ENCODE assay signal across 12 cellular contexts in the genomic region with DNA sequence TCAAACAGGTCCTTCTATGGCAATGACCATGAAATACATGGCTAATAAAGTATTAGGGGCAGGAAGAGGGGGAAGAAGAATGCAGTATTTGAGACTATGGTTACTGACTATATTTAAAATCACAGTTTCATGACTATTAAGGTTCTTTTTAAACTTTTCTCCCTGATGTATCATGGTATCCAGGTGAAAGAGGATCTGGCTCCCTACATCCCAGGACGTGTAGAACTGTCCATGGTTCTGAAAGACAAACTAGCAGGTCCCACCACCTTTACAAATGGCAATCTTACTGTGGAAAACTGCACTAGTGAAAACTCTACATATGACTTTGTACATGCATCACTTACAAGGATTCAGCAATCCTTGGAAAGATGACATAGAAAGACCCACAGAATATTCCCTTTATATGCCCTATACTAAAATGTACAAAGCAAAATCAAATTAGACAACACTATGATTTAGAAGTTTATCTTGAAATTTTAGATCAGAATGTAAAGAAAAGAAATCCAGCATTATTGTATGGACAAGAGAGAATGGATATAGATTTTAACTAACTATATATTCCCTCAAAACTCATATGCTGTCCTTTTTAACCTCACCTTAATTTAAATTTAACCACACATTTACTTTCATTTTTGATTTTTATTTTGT. TPM values are rescaled to one million over a fixed set of nuclear protein-coding genes. Genes with fewer than 3 reads are reported as not detected.
DNase-seq lines count a peak whose midpoint lies in the region.
"Had no signal": no experiment of that assay in that cellular context is flagged by ENCODE, and none has a peak within 500 bp of the region (broad histone marks: within the 10 kb centered on the region; RNA-seq: fewer than 3 reads in every experiment).

No MANE protein-coding gene starts in this region.

- in situ Hi-C loops in T47D (cut with HindIII; ENCODE audit: low pct_unique_long_range_greater_than_20kb, low sequenced_read_pairs) = no loop called here

- peak; percentile 35 for DNase-seq in Daoy (ENCODE audit: low read depth)
- peak; percentile 53 for DNase-seq in M059J (ENCODE audit: low read depth)
- peak; percentile 51 to 85 for DNase-seq in T47D (ENCODE audit: low read depth in 1 of 2, low spot score in 1 of 2)
- DNase-seq in left kidney (ENCODE audit: low read depth, low spot score) = peak; percentile 83
- no peak for DNase-seq in COR-L47 (lab: John Stamatoyannopoulos, UW)
- no peak for DNase-seq in HK-2 (ENCODE audit: unreplicated experiment)
- no peak for DNase-seq in GDM1 (lab: John Stamatoyannopoulos, UW)
- no peak for DNase-seq in NCI-H1417 treated with DMSO at 0.1 percent for 48 hours (lab: John Stamatoyannopoulos, UW)
- DNase-seq: activated naive CD4-positive, alpha-beta T cell treated with anti-CD3 and anti-CD28 coated beads, Interleukin-2, amount 50 U/mL, for 16 hours; colonic mucosa; naive B cell; right lobe of liver had no signal

RNA-seq across cellular contexts. Expression of gene RPP21, which starts 33.5 kb away (rescaled TPM):
- total RNA-seq in Daoy (2014; rRNA removed; shearing (Covaris generic)) = 160 and 170 TPM in 2 replicates
- total RNA-seq in M059J (2014; rRNA removed; shearing (Covaris generic)) = 106 and 156 TPM in 2 replicates

RNA-seq across cellular contexts. Expression of gene TRIM39, which starts 51.7 kb away (rescaled TPM):
- 18.2 and 21.4 TPM in 2 replicates for total RNA-seq in Daoy (2014; rRNA removed; shearing (Covaris generic))
- total RNA-seq in M059J (2014; rRNA removed; shearing (Covaris generic)) = 18.0 and 26.8 TPM in 2 replicates

Comparison
In these comparisons a context has a peak if more than half of its experiments do, and no peak if none do; other contexts are left out.
1. DNase-seq: peak in Daoy (single experiment), M059J (single experiment), T47D (2 of 2) and left kidney (single experiment); none in COR-L47 (single experiment), HK-2 (single experiment), GDM1 (single experiment) and NCI-H1417 treated with DMSO at 0.1 percent for 48 hours (single experiment).